16 cellular contexts compared by ENCODE assay signal in genomic region chr2:130581491-130581890, GRCh38. TPM values are rescaled to one million over a fixed set of nuclear protein-coding genes. Genes with fewer than 3 reads are reported as not detected.
"Had no signal": no experiment of that assay in that cellular context is flagged by ENCODE, and none has a peak within 500 bp of the region (broad histone marks: within the 10 kb centered on the region; RNA-seq: fewer than 3 reads in every experiment).

No MANE protein-coding gene starts in this region.

RNA-seq across cellular contexts. Expression of gene CFC1, which starts 17.9 kb away (rescaled TPM):
- total RNA-seq: activated B cell treated with CpG ODN at 0.5 μM for 24 hours; activated CD4-positive, alpha-beta memory T cell treated with anti-CD3 and anti-CD28 coated beads for 36 hours; activated CD8-positive, alpha-beta memory T cell treated with anti-CD3 and anti-CD28 coated beads for 36 hours; activated naive CD4-positive, alpha-beta T cell treated with anti-CD3 and anti-CD28 coated beads for 36 hours; activated naive CD4-positive, alpha-beta T cell treated with anti-CD3 and anti-CD28 coated beads, Interleukin-2, amount 50 U/mL, for 72 hours; activated T-helper 2 cell treated with anti-CD3 and anti-CD28 coated beads, Interferon-gamma antibody, Interleukin-2, Interleukin-4, amounts not matched to agents 10 μg/mL and 5 μg/mL and 100 μg/mL, durations not matched to agents 14 hours and 24 hours and 36 hours; astrocyte; breast epithelium; LHCN-M2; NCI-H460; Peyer's patch; Right ventricle myocardium inferior; SK-MEL-5; T-cell; T-helper 17 cell had no signal

RNA-seq across cellular contexts. Expression of gene POTEJ, which starts 29.7 kb away (rescaled TPM):
- total RNA-seq: activated B cell treated with CpG ODN at 0.5 μM for 24 hours; activated CD4-positive, alpha-beta memory T cell treated with anti-CD3 and anti-CD28 coated beads for 36 hours; activated CD8-positive, alpha-beta memory T cell treated with anti-CD3 and anti-CD28 coated beads for 36 hours; activated naive CD4-positive, alpha-beta T cell treated with anti-CD3 and anti-CD28 coated beads for 36 hours; activated naive CD4-positive, alpha-beta T cell treated with anti-CD3 and anti-CD28 coated beads, Interleukin-2, amount 50 U/mL, for 72 hours; activated T-helper 2 cell treated with anti-CD3 and anti-CD28 coated beads, Interferon-gamma antibody, Interleukin-2, Interleukin-4, amounts not matched to agents 10 μg/mL and 5 μg/mL and 100 μg/mL, durations not matched to agents 14 hours and 24 hours and 36 hours; adrenal gland; astrocyte; breast epithelium; LHCN-M2; NCI-H460; Right ventricle myocardium inferior; SK-MEL-5; T-cell; T-helper 17 cell had no signal
- polyA plus RNA-seq: adrenal gland had no signal
